In the genomic region with DNA sequence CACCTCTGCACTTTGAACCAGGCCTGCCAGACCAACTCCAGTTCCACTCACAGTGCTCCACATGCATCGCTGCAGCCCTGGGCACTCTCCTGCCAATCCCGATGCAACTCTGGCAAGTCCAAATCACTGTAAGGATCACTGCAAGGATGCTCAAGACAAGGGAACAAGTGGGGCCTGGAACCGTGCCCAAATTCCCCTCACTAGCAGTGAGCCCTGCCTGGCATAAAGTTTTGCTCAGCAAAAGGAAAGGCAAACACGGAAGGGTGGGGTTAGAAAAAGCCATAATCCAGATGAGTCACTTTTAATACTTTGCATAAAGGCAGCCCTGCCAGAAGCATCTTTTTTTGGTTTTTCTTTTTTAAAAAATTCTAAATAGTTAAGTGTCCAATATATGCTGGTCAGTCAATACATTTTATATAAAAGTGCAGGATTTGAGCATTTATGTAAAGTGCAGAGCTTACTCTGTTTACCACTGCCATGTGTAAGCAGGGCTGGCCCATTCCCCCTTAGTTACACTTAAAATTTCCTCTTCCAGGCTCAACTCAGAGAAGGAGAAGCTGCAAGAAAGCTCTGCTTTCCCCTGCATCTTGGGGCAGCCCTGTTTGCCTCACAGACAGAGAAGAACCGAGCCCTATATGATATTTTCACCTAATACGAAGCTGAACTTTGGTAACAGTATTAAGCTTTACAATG, we compare ENCODE assay signal across 8 cellular contexts.
DNase-seq lines count a peak whose midpoint lies in the region; ATAC-seq and TF ChIP-seq lines count a peak whose summit lies in the region.

No MANE protein-coding gene starts in this region.

- intact Hi-C loops in Right ventricle myocardium superior (cut with DNase I) (no loop called here), activated B cell treated with CpG ODN at 0.5 μM for 24 hours (cut with micrococcal nuclease) (no loop called here), vagina (cut with DNase I) (no loop called here)

- CTCF ChIA-PET in activated B cell treated with CpG ODN at 0.5 μM for 24 hours (lab: Charles Lee), result no interaction called here

- peak; percentile 40 for ATAC-seq in Right ventricle myocardium superior (ENCODE audit: poor library complexity)
- peak; percentile 35 for ATAC-seq in activated B cell treated with CpG ODN at 0.5 μM for 24 hours (ENCODE audit: low read depth)
- no peak for ATAC-seq in HG03354 (IDR thresholded peaks at IDR 0.05; ENCODE audit: poor library complexity, severe bottlenecking, unreplicated experiment)

- peak overlapping the region; percentile 20 for H3K4me3 Mint-ChIP-seq in activated B cell treated with CpG ODN at 0.5 μM for 24 hours

- no peak overlapping the region for H3K27ac ChIP-seq in right atrium auricular region
- H3K27ac ChIP-seq in vagina, result peak overlapping the region; percentile 47

- no peak overlapping the region for H3K27ac Mint-ChIP-seq in activated B cell treated with CpG ODN at 0.5 μM for 24 hours

- H3K4me1 Mint-ChIP-seq in activated B cell treated with CpG ODN at 0.5 μM for 24 hours, result peaks cover 24% of the 10 kb centered on the region

- no peak for TF ChIP-seq CTCF in right atrium auricular region (IDR thresholded peaks at IDR 0.05)
- TF ChIP-seq CTCF in activated B cell treated with CpG ODN at 0.5 μM for 24 hours (IDR thresholded peaks at IDR 0.05), result no peak
- TF ChIP-seq CTCF in vagina (IDR thresholded peaks at IDR 0.05), result no peak

- peaks cover 0 to 38% of the 10 kb centered on the region in 2 donors for H3K4me1 ChIP-seq in right atrium auricular region
- peaks cover 53% of the 10 kb centered on the region for H3K4me1 ChIP-seq in vagina

- no peaks in the 10 kb centered on the region for H3K36me3 ChIP-seq in right atrium auricular region
- H3K36me3 ChIP-seq in vagina, result no peaks in the 10 kb centered on the region

- no peaks in the 10 kb centered on the region for H3K9me3 Mint-ChIP-seq in activated B cell treated with CpG ODN at 0.5 μM for 24 hours

- no peaks in the 10 kb centered on the region for H3K27me3 ChIP-seq in right atrium auricular region
- H3K27me3 ChIP-seq in vagina, result no peaks in the 10 kb centered on the region

- H3K9me3 ChIP-seq in right atrium auricular region (no peaks in the 10 kb centered on the region), vagina (no peaks in the 10 kb centered on the region)

- POLR2A ChIA-PET in activated B cell treated with CpG ODN at 0.5 μM for 24 hours (lab: Charles Lee), result no interaction called here

- no peaks in the 10 kb centered on the region for H3K36me3 Mint-ChIP-seq in activated B cell treated with CpG ODN at 0.5 μM for 24 hours (ENCODE audit: low read depth)

- no peaks in the 10 kb centered on the region for H3K27me3 Mint-ChIP-seq in activated B cell treated with CpG ODN at 0.5 μM for 24 hours

- H3K4me3 ChIP-seq in right atrium auricular region (no peak overlapping the region), vagina (no peak overlapping the region)

- peak; percentile 83 for DNase-seq in Right ventricle myocardium superior
- no peak for DNase-seq in right atrium auricular region (ENCODE audit: low spot score)
- DNase-seq in activated B cell treated with CpG ODN at 0.5 μM for 24 hours, result no peak
- DNase-seq in iris pigment epithelial cell (ENCODE audit: low read depth), result peak; percentile 59
- DNase-seq in vagina (ENCODE audit: extremely low spot score in 2 of 2), result no peak
- DNase-seq in stimulated activated CD4-positive, alpha-beta T cell treated with anti-CD3 and anti-CD28 coated beads, Interleukin-12 subunit alpha, Interleukin-12 subunit beta, amount 100 ng/mL, for 4 hours, result no peak
- DNase-seq in superior temporal gyrus (ENCODE audit: extremely low spot score), result no peak

- no peak for TF ChIP-seq POLR2A in vagina (IDR thresholded peaks at IDR 0.05)

Comparison
In these comparisons a context has a peak if more than half of its experiments do, and no peak if none do; other contexts are left out.
1. DNase-seq: peak in Right ventricle myocardium superior (single experiment) and iris pigment epithelial cell (single experiment); none in right atrium auricular region (single experiment), activated B cell treated with CpG ODN at 0.5 μM for 24 hours (single experiment), vagina (0 of 2), stimulated activated CD4-positive, alpha-beta T cell treated with anti-CD3 and anti-CD28 coated beads, Interleukin-12 subunit alpha, Interleukin-12 subunit beta, amount 100 ng/mL, for 4 hours (single experiment) and superior temporal gyrus (single experiment).